14 cellular contexts compared by ENCODE assay signal in genomic region chr14:100567877-100568163, GRCh38. TPM values are rescaled to one million over a fixed set of nuclear protein-coding genes. Genes with fewer than 3 reads are reported as not detected.
A peak's percentile ranks its signal among the peaks of the same experiment; 100 is the strongest.
DNase-seq lines count a peak whose midpoint lies in the region; ATAC-seq, FAIRE-seq and TF ChIP-seq lines count a peak whose summit lies in the region.
"Had no signal": no experiment of that assay in that cellular context is flagged by ENCODE, and none has a peak within 500 bp of the region (broad histone marks: within the 10 kb centered on the region; RNA-seq: fewer than 3 reads in every experiment).

No MANE protein-coding gene starts in this region.

- H2BK5ac ChIP-seq in IMR-90 (ENCODE audit: low read depth, low read length, poor library complexity, severe bottlenecking) (no peak overlapping the region), trophoblast cell (ENCODE audit: low read depth, low read length, poor library complexity) (no peak overlapping the region)

- no peak overlapping the region for H2AK5ac ChIP-seq in IMR-90 (ENCODE audit: low read depth, low read length)
- no peak overlapping the region for H2AK5ac ChIP-seq in trophoblast cell (ENCODE audit: low read length)

- POLR2A ChIA-PET in IMR-90 (lab: Charles Lee; ENCODE audit: unreplicated experiment): no interaction called here

- H3K27me3 ChIP-seq in ACC112 (ENCODE audit: insufficient read depth, low read length) (peaks cover 30% of the 10 kb centered on the region), IMR-90 (ENCODE audit: control insufficient read depth, insufficient read depth, low read length) (peaks cover 89% of the 10 kb centered on the region), esophagus muscularis mucosa (peaks cover 5 to 79% (median 15%) of the 10 kb centered on the region in 4 donors), trophoblast cell (ENCODE audit: insufficient read depth, low read length) (peaks cover 57% of the 10 kb centered on the region)

- DNase-seq in IMR-90 (no peak), esophagus muscularis mucosa (ENCODE audit: extremely low spot score) (no peak), trophoblast cell (no peak), RCC 7860 (ENCODE audit: low spot score) (no peak), SKM-1 (lab: John Stamatoyannopoulos, UW; ENCODE audit: unreplicated experiment) (no peak)
- DNase-seq in activated T-helper 1 cell treated with anti-CD3 and anti-CD28 coated beads, Interleukin-12 subunit alpha, Interleukin-12 subunit beta, Interleukin-2, Interleukin-4 antibody, amounts not matched to agents 30 ng/mL and 10 ng/mL and 1 ng/mL, durations not matched to agents 14 hours and 24 hours and 36 hours (ENCODE audit: low spot score): no peak
- DNase-seq in effector CD4-positive, alpha-beta T cell: no peak
- DNase-seq: activated CD8-positive, alpha-beta memory T cell treated with anti-CD3 and anti-CD28 coated beads, Interleukin-2, amount 50 U/mL, for 48 hours; CD4-positive, alpha-beta T cell; NCI-H1048; NK-92 treated with Interleukin-12 subunit alpha and Interleukin-12 subunit beta, amount 100 ng/mL, for 24 hours; T1000 had no signal

- no peak for TF ChIP-seq POLR2A in IMR-90 (IDR thresholded peaks at IDR 0.05; ENCODE audit: low read depth, low read length)
- TF ChIP-seq POLR2A in esophagus muscularis mucosa (IDR thresholded peaks at IDR 0.05; ENCODE audit: low read depth): no peak

- H3K4me3 Mint-ChIP-seq in activated T-helper 1 cell treated with anti-CD3 and anti-CD28 coated beads, Interleukin-12 subunit alpha, Interleukin-12 subunit beta, Interleukin-2, Interleukin-4 antibody, amounts not matched to agents 30 ng/mL and 10 ng/mL and 1 ng/mL, durations not matched to agents 14 hours and 24 hours and 36 hours: no peak overlapping the region
- H3K4me3 Mint-ChIP-seq: CD4-positive, alpha-beta T cell had no signal

- H3K4me1 Mint-ChIP-seq in activated T-helper 1 cell treated with anti-CD3 and anti-CD28 coated beads, Interleukin-12 subunit alpha, Interleukin-12 subunit beta, Interleukin-2, Interleukin-4 antibody, amounts not matched to agents 30 ng/mL and 10 ng/mL and 1 ng/mL, durations not matched to agents 14 hours and 24 hours and 36 hours (ENCODE audit: low read depth): no peaks in the 10 kb centered on the region

- H3K4me2 ChIP-seq in IMR-90 (ENCODE audit: low read depth, low read length) (no peak overlapping the region), trophoblast cell (ENCODE audit: low read length) (peak overlapping the region; percentile 28)

- dilution Hi-C loops in IMR-90 (cut with HindIII; ENCODE audit: low sequenced_read_pairs, unreplicated experiment): no loop called here

- H2AFZ ChIP-seq in ACC112 (ENCODE audit: low read length, unreplicated experiment) (peak overlapping the region; percentile 38), IMR-90 (replicated peaks; ENCODE audit: low read length, poor library complexity) (no peak overlapping the region), trophoblast cell (ENCODE audit: insufficient read depth, low read length, poor library complexity) (no peak overlapping the region)

- no peaks in the 10 kb centered on the region for H3K36me3 Mint-ChIP-seq in activated T-helper 1 cell treated with anti-CD3 and anti-CD28 coated beads, Interleukin-12 subunit alpha, Interleukin-12 subunit beta, Interleukin-2, Interleukin-4 antibody, amounts not matched to agents 30 ng/mL and 10 ng/mL and 1 ng/mL, durations not matched to agents 14 hours and 24 hours and 36 hours (ENCODE audit: low read depth)
- H3K36me3 Mint-ChIP-seq: mesothelial cell of epicardium had no signal

- no peaks in the 10 kb centered on the region for H3K36me3 ChIP-seq in ACC112 (ENCODE audit: insufficient read depth, low read length)
- H3K36me3 ChIP-seq in IMR-90 (ENCODE audit: control insufficient read depth, insufficient read depth, low read length): no peaks in the 10 kb centered on the region
- H3K36me3 ChIP-seq in esophagus muscularis mucosa: no peaks in the 10 kb centered on the region
- H3K36me3 ChIP-seq in trophoblast cell (ENCODE audit: control insufficient read depth in 1 of 2, insufficient read depth in 2 of 2, low read length in 2 of 2): no peaks in the 10 kb centered on the region

- no peak overlapping the region for H4K5ac ChIP-seq in IMR-90 (ENCODE audit: low read depth, low read length)

- H3K4me1 ChIP-seq in ACC112 (ENCODE audit: control insufficient read depth, insufficient read depth, low read length, unreplicated experiment) (peaks cover 6% of the 10 kb centered on the region), IMR-90 (ENCODE audit: control insufficient read depth, insufficient read depth, low read length) (peaks cover 3% of the 10 kb centered on the region; the same call in 1 of the 2 replicates), esophagus muscularis mucosa (peaks cover 9 to 42% (median 31%) of the 10 kb centered on the region in 4 donors), trophoblast cell (ENCODE audit: control insufficient read depth in 1 of 2, insufficient read depth in 2 of 2, low read length in 2 of 2) (no peaks in the 10 kb centered on the region)

- no peak overlapping the region for H2AK9ac ChIP-seq in IMR-90 (replicated peaks; ENCODE audit: low read depth, low read length, poor library complexity)

- no peak overlapping the region for H3K56ac ChIP-seq in IMR-90 (ENCODE audit: extremely low read depth, insufficient read depth, low read length)

- TF ChIP-seq CTCF in IMR-90 (conservative IDR thresholded peaks at IDR 0.05; ENCODE audit: low read depth, low read length): no peak
- no peak for TF ChIP-seq CTCF in esophagus muscularis mucosa (IDR thresholded peaks at IDR 0.05)

- H3K9ac ChIP-seq in IMR-90 (ENCODE audit: low read depth, low read length) (no peak overlapping the region), trophoblast cell (ENCODE audit: low read length) (no peak overlapping the region)

- H2BK15ac ChIP-seq in IMR-90 (ENCODE audit: low read depth, low read length): no peak overlapping the region

- H3K18ac ChIP-seq in IMR-90 (ENCODE audit: low read depth, low read length) (no peak overlapping the region), trophoblast cell (ENCODE audit: low read length) (no peak overlapping the region)

- no peak overlapping the region for H2BK120ac ChIP-seq in IMR-90 (ENCODE audit: low read depth, low read length)
- no peak overlapping the region for H2BK120ac ChIP-seq in trophoblast cell (ENCODE audit: insufficient read depth, low read length, poor library complexity)

- 0 out of 2 replicates have a peak, but pooled peaks have one; percentile 15 for ATAC-seq in IMR-90 (ENCODE audit: low read depth)

- H3K4ac ChIP-seq in IMR-90 (ENCODE audit: low read depth, low read length) (no peak overlapping the region), trophoblast cell (ENCODE audit: low read depth, low read length) (no peak overlapping the region)

- no peak overlapping the region for H3K27ac Mint-ChIP-seq in activated T-helper 1 cell treated with anti-CD3 and anti-CD28 coated beads, Interleukin-12 subunit alpha, Interleukin-12 subunit beta, Interleukin-2, Interleukin-4 antibody, amounts not matched to agents 30 ng/mL and 10 ng/mL and 1 ng/mL, durations not matched to agents 14 hours and 24 hours and 36 hours
- H3K27ac Mint-ChIP-seq: CD4-positive, alpha-beta T cell; mesothelial cell of epicardium had no signal

- 4% methylated on average over 9 of the region's 42 CpGs; no CpG with 5 or more reads in 1 of the 2 experiments for WGBS in IMR-90 (ENCODE audit: extremely low coverage in 2 of 2, insufficient read length in 1 of 2), 2 experiments
- no CpG with 5 or more reads among the region's 42 CpGs for WGBS in esophagus muscularis mucosa
- WGBS in trophoblast cell (ENCODE audit: extremely low coverage, insufficient coverage, insufficient read length): no CpG with 5 or more reads among the region's 42 CpGs

- FAIRE-seq in RCC 7860 (lab: Jason Lieb, UNC): no peak

- H3K9me3 ChIP-seq in IMR-90 (ENCODE audit: control insufficient read depth, insufficient read depth, low read length) (no peaks in the 10 kb centered on the region), esophagus muscularis mucosa (no peaks in the 10 kb centered on the region), trophoblast cell (ENCODE audit: insufficient read depth, low read depth, low read length) (peaks cover 3% of the 10 kb centered on the region)

- BruUV-seq in IMR-90 (replicated peaks; lab: Mats Ljungman, UMichigan): no TSS peak

- H3K79me1 ChIP-seq in IMR-90 (ENCODE audit: low read depth in 1 of 2, low read length in 2 of 2) (no peaks in the 10 kb centered on the region), trophoblast cell (ENCODE audit: low read length) (no peaks in the 10 kb centered on the region)

- H3K4me3 ChIP-seq in ACC112 (ENCODE audit: low read depth, low read length): peak overlapping the region; percentile 77
- no peak overlapping the region for H3K4me3 ChIP-seq in IMR-90 (ENCODE audit: insufficient read depth, low read depth, low read length)
- peak overlapping the region; percentile 60 to 76 (median 66) for H3K4me3 ChIP-seq in esophagus muscularis mucosa
- H3K4me3 ChIP-seq in trophoblast cell (ENCODE audit: low read depth, low read length): no peak overlapping the region

- H4K12ac ChIP-seq in trophoblast cell (ENCODE audit: low read depth, low read length): no peak overlapping the region

- intact Hi-C loops in IMR-90 (cut with micrococcal nuclease): no loop called here
- intact Hi-C loops in esophagus muscularis mucosa (cut with DNase I): no loop called here
- intact Hi-C loops in activated T-helper 1 cell treated with anti-CD3 and anti-CD28 coated beads, Interleukin-12 subunit alpha, Interleukin-12 subunit beta, Interleukin-2, Interleukin-4 antibody, amounts not matched to agents 30 ng/mL and 10 ng/mL and 1 ng/mL, durations not matched to agents 14 hours and 24 hours and 36 hours (cut with micrococcal nuclease): no loop called here

- no peaks in the 10 kb centered on the region for H4K20me1 ChIP-seq in IMR-90 (ENCODE audit: insufficient read depth, low read length)

- H3K27ac ChIP-seq in ACC112 (ENCODE audit: low read depth, low read length) (no peak overlapping the region), IMR-90 (ENCODE audit: insufficient read depth, low read length) (no peak overlapping the region), esophagus muscularis mucosa (replicated peaks in 1 of 4) (peak overlapping the region in 1 of 4 donors; percentile 39), trophoblast cell (ENCODE audit: low read depth, low read length) (no peak overlapping the region)

- no peaks in the 10 kb centered on the region for H3K9me3 Mint-ChIP-seq in activated T-helper 1 cell treated with anti-CD3 and anti-CD28 coated beads, Interleukin-12 subunit alpha, Interleukin-12 subunit beta, Interleukin-2, Interleukin-4 antibody, amounts not matched to agents 30 ng/mL and 10 ng/mL and 1 ng/mL, durations not matched to agents 14 hours and 24 hours and 36 hours
- H3K9me3 Mint-ChIP-seq: CD4-positive, alpha-beta T cell; mesothelial cell of epicardium had no signal

- no peak overlapping the region for H2BK12ac ChIP-seq in trophoblast cell (ENCODE audit: low read length)

- in situ Hi-C loops in IMR-90 (cut with MboI; ENCODE audit: low sequenced_read_pairs): no loop called here

- no peak overlapping the region for H3K23ac ChIP-seq in IMR-90 (ENCODE audit: low read depth, low read length)
- H3K23ac ChIP-seq in trophoblast cell (ENCODE audit: low read length): no peak overlapping the region

- no peak overlapping the region for H3K14ac ChIP-seq in IMR-90 (replicated peaks; ENCODE audit: low read depth, low read length)
- H3K14ac ChIP-seq in trophoblast cell (ENCODE audit: low read length): no peak overlapping the region

- H4K8ac ChIP-seq in IMR-90 (ENCODE audit: low read depth in 2 of 2, low read length in 2 of 2) (no peak overlapping the region), trophoblast cell (ENCODE audit: low read depth, low read length) (no peak overlapping the region)

- H3K79me2 ChIP-seq in ACC112 (ENCODE audit: control insufficient read depth, insufficient read depth, low read length, unreplicated experiment) (no peaks in the 10 kb centered on the region), trophoblast cell (ENCODE audit: control insufficient read depth, insufficient read depth, low read length, poor library complexity) (no peaks in the 10 kb centered on the region)

- no peaks in the 10 kb centered on the region for H3K9me1 ChIP-seq in IMR-90 (ENCODE audit: insufficient read depth, low read length)

- no peak for TF ChIP-seq RAD21 in IMR-90 (IDR thresholded peaks at IDR 0.05; ENCODE audit: low read length)

- TF ChIP-seq EP300 in esophagus muscularis mucosa (IDR thresholded peaks at IDR 0.05): no peak

- H2BK20ac ChIP-seq in IMR-90 (ENCODE audit: low read depth, low read length): no peak overlapping the region

- H3K27me3 Mint-ChIP-seq in activated T-helper 1 cell treated with anti-CD3 and anti-CD28 coated beads, Interleukin-12 subunit alpha, Interleukin-12 subunit beta, Interleukin-2, Interleukin-4 antibody, amounts not matched to agents 30 ng/mL and 10 ng/mL and 1 ng/mL, durations not matched to agents 14 hours and 24 hours and 36 hours (ENCODE audit: insufficient read depth): peaks cover 39% of the 10 kb centered on the region

- CTCF ChIA-PET in IMR-90 (lab: Yijun Ruan, JAX): no interaction called here

- H4K91ac ChIP-seq in IMR-90 (ENCODE audit: insufficient read depth, low read depth, low read length): no peak overlapping the region
- H4K91ac ChIP-seq in trophoblast cell (ENCODE audit: low read depth, low read length): no peak overlapping the region

RNA-seq across cellular contexts. Expression of gene BEGAIN, which starts 19.4 kb away (rescaled TPM):
- total RNA-seq in IMR-90 (2012; rRNA removed) (0.18 and 0.28 TPM in 2 replicates), esophagus muscularis mucosa (1 to 10 TPM; 3.5 to 7.1 (median 6.6) TPM)
- 0.99 and 1.2 TPM in 2 replicates for polyA plus RNA-seq in IMR-90 (2012; rRNA removed)
- 1.5 and 1.6 TPM in 2 replicates for polyA plus RNA-seq in IMR-90 (2012; cell fraction: cytosol; rRNA removed)
- 4.0 and 6.6 TPM in 2 replicates for polyA plus RNA-seq in IMR-90 (2012; cell fraction: nucleus; rRNA removed; ENCODE audit: low replicate concordance)
- 0.01 TPM in 1 of 2 replicates, not detected in the other for polyA plus RNA-seq in trophoblast cell (2013)
- total RNA-seq in activated T-helper 1 cell treated with anti-CD3 and anti-CD28 coated beads, Interleukin-12 subunit alpha, Interleukin-12 subunit beta, Interleukin-2, Interleukin-4 antibody, amounts not matched to agents 30 ng/mL and 10 ng/mL and 1 ng/mL, durations not matched to agents 14 hours and 24 hours and 36 hours: 2.5 and 2.8 TPM in 2 replicates

Comparison
In these comparisons a context has a peak if more than half of its experiments do, and no peak if none do; other contexts are left out.
1. H3K4me3 ChIP-seq: peak in ACC112 (single experiment) and esophagus muscularis mucosa (4 of 4); none in IMR-90 (single experiment) and trophoblast cell (single experiment).